8 cellular contexts compared by ENCODE assay signal in genomic region chr2:12501469-12502147, GRCh38.
DNase-seq lines count a peak whose midpoint lies in the region; ATAC-seq and TF ChIP-seq lines count a peak whose summit lies in the region.

No MANE protein-coding gene starts in this region.

- peak overlapping the region; percentile 71 for H3K27ac Mint-ChIP-seq in activated CD4-positive, alpha-beta memory T cell treated with anti-CD3 and anti-CD28 coated beads for 36 hours
- H3K27ac Mint-ChIP-seq in stimulated activated naive CD8-positive, alpha-beta T cell treated with anti-CD3 and anti-CD28 coated beads, Interleukin-15, amount 100 ng/mL, for 72 hours: peak overlapping the region; percentile 86 to 87
- H3K27ac Mint-ChIP-seq in HFFc6: no peak overlapping the region

- H3K4me1 Mint-ChIP-seq in activated CD4-positive, alpha-beta memory T cell treated with anti-CD3 and anti-CD28 coated beads for 36 hours (ENCODE audit: low read depth): peaks cover 92% of the 10 kb centered on the region
- H3K4me1 Mint-ChIP-seq in stimulated activated naive CD8-positive, alpha-beta T cell treated with anti-CD3 and anti-CD28 coated beads, Interleukin-15, amount 100 ng/mL, for 72 hours: peaks cover 93% of the 10 kb centered on the region
- peaks cover 78% of the 10 kb centered on the region for H3K4me1 Mint-ChIP-seq in HFFc6 (ENCODE audit: low read depth)

- ATAC-seq in HG03457 (IDR thresholded peaks at IDR 0.05; ENCODE audit: unreplicated experiment) (peak; percentile 90), left ventricle myocardium superior (peak; percentile 83)
- peak; percentile 81 for ATAC-seq in stimulated activated naive CD8-positive, alpha-beta T cell treated with anti-CD3 and anti-CD28 coated beads, Interleukin-15, amount 100 ng/mL, for 72 hours

- H3K27me3 Mint-ChIP-seq in activated CD4-positive, alpha-beta memory T cell treated with anti-CD3 and anti-CD28 coated beads for 36 hours: no peaks in the 10 kb centered on the region
- no peaks in the 10 kb centered on the region for H3K27me3 Mint-ChIP-seq in stimulated activated naive CD8-positive, alpha-beta T cell treated with anti-CD3 and anti-CD28 coated beads, Interleukin-15, amount 100 ng/mL, for 72 hours
- H3K27me3 Mint-ChIP-seq in HFFc6 (ENCODE audit: insufficient read depth): no peaks in the 10 kb centered on the region; the same call in none of the 2 replicates

- in situ Hi-C loops in G401 (cut with HindIII; ENCODE audit: low sequenced_read_pairs): no loop called here

- H3K4me3 Mint-ChIP-seq in activated CD4-positive, alpha-beta memory T cell treated with anti-CD3 and anti-CD28 coated beads for 36 hours: peak overlapping the region; percentile 17
- H3K4me3 Mint-ChIP-seq in stimulated activated naive CD8-positive, alpha-beta T cell treated with anti-CD3 and anti-CD28 coated beads, Interleukin-15, amount 100 ng/mL, for 72 hours: peak overlapping the region; percentile 32 to 36
- H3K4me3 Mint-ChIP-seq in HFFc6: no peak overlapping the region

- CTCF ChIA-PET in activated CD4-positive, alpha-beta memory T cell treated with anti-CD3 and anti-CD28 coated beads for 36 hours (lab: Charles Lee): interaction anchor here (0.7 to 1.5 kb wide), 3 partner anchors 9 to 215 kb away, joined by 3 to 9 read pairs (median 3); partner anchors contain the start of gene TRIB2

- peak; percentile 50 for DNase-seq in activated gamma-delta T cell treated with Interleukin-2 at 50 U/mL for 16 hours
- no peak for DNase-seq in activated gamma-delta T cell (lab: John Stamatoyannopoulos, UW)
- DNase-seq in activated CD4-positive, alpha-beta memory T cell treated with anti-CD3 and anti-CD28 coated beads for 36 hours: peak; percentile 89
- peak; percentile 43 for DNase-seq in left ventricle myocardium superior
- peak; percentile 53 to 69 for DNase-seq in stimulated activated naive CD8-positive, alpha-beta T cell treated with anti-CD3 and anti-CD28 coated beads, Interleukin-15, amount 100 ng/mL, for 72 hours
- DNase-seq in HFFc6: no peak
- no peak for DNase-seq in G401 (ENCODE audit: low spot score)

- intact Hi-C loops in activated CD4-positive, alpha-beta memory T cell treated with anti-CD3 and anti-CD28 coated beads for 36 hours (cut with micrococcal nuclease): loop anchor here (1.0 to 5.0 kb wide), 7 partner anchors 8 to 749 kb away; no protein-coding TSS in a partner anchor
- intact Hi-C loops in left ventricle myocardium superior (cut with micrococcal nuclease): no loop called here

- peaks cover 3% of the 10 kb centered on the region for H3K36me3 Mint-ChIP-seq in activated CD4-positive, alpha-beta memory T cell treated with anti-CD3 and anti-CD28 coated beads for 36 hours
- H3K36me3 Mint-ChIP-seq in HFFc6 (ENCODE audit: low read depth): peaks cover 5% of the 10 kb centered on the region

- no peaks in the 10 kb centered on the region for H3K9me3 Mint-ChIP-seq in activated CD4-positive, alpha-beta memory T cell treated with anti-CD3 and anti-CD28 coated beads for 36 hours
- no peaks in the 10 kb centered on the region for H3K9me3 Mint-ChIP-seq in stimulated activated naive CD8-positive, alpha-beta T cell treated with anti-CD3 and anti-CD28 coated beads, Interleukin-15, amount 100 ng/mL, for 72 hours
- no peaks in the 10 kb centered on the region for H3K9me3 Mint-ChIP-seq in HFFc6

- TF ChIP-seq CTCF in HFFc6 (IDR thresholded peaks at IDR 0.05): no peak

- POLR2A ChIA-PET in activated CD4-positive, alpha-beta memory T cell treated with anti-CD3 and anti-CD28 coated beads for 36 hours (lab: Charles Lee): interaction anchor here (1.0 kb wide), 1 partner anchor 11 kb away, joined by 3 read pairs; no protein-coding TSS in a partner anchor

Comparison
In these comparisons a context has a peak if more than half of its experiments do, and no peak if none do; other contexts are left out.
1. DNase-seq: peak in activated gamma-delta T cell treated with Interleukin-2 at 50 U/mL for 16 hours (single experiment), activated CD4-positive, alpha-beta memory T cell treated with anti-CD3 and anti-CD28 coated beads for 36 hours (single experiment), left ventricle myocardium superior (single experiment) and stimulated activated naive CD8-positive, alpha-beta T cell treated with anti-CD3 and anti-CD28 coated beads, Interleukin-15, amount 100 ng/mL, for 72 hours (2 of 2); none in activated gamma-delta T cell (single experiment), HFFc6 (single experiment) and G401 (single experiment).
2. Peak in every context shown above with its lines, with median percentiles within 50 percentile points of each other: ATAC-seq.